ENCODE assay signal across 8 cellular contexts in genomic region chr4:185471235-185472062, GRCh38. TPM values are rescaled to one million over a fixed set of nuclear protein-coding genes. Genes with fewer than 3 reads are reported as not detected.
A peak's percentile ranks its signal among the peaks of the same experiment; 100 is the strongest.
DNase-seq lines count a peak whose midpoint lies in the region; ATAC-seq, FAIRE-seq and TF ChIP-seq lines count a peak whose summit lies in the region.

Gene CCDC110 (minus strand): TSS chr4:185471733. CDS start chr4:185471683, 50 bp downstream.

- CTCF ChIA-PET in A549 (lab: Yijun Ruan, JAX): interaction anchor here (0.7 to 1.7 kb wide), 8 partner anchors 9 to 587 kb away, joined by 3 to 14 read pairs (median 4); no protein-coding TSS in a partner anchor

- TF ChIP-seq CTCF in A549 (IDR thresholded peaks at IDR 0.05) (peak; percentile 51), kidney epithelial cell (IDR thresholded peaks at IDR 0.05; ENCODE audit: insufficient read depth, low read length, poor library complexity, severe bottlenecking) (peak; percentile 32)

- peak within 1 kb of the TSS; percentile 86 for H3K4me3 Mint-ChIP-seq in central memory CD8-positive, alpha-beta T cell

- under 1% methylated on average over 25 of the region's 92 CpGs for WGBS in A549 (ENCODE audit: missing lambda C conversion rate)

- TF ChIP-seq EP300 in A549 (IDR thresholded peaks at IDR 0.05): no peak

- no peaks in the 10 kb centered on the region for H3K9me3 ChIP-seq in A549

- no peaks in the 10 kb centered on the region for H3K36me3 ChIP-seq in kidney epithelial cell (ENCODE audit: control insufficient read depth, insufficient read depth, low read length)

- H3K4me2 ChIP-seq in A549: peak within 1 kb of the TSS; percentile 96

- peak; percentile 25 to 68 for TF ChIP-seq RAD21 in A549 (conservative IDR thresholded peaks at IDR 0.05 in 1 of 2, IDR thresholded peaks at IDR 0.05 in 1 of 2)

- TF ChIP-seq POLR2A in A549 (IDR thresholded peaks at IDR 0.05; ENCODE audit: low read length): no peak

- peak; percentile 74 to 94 for DNase-seq in A549 (ENCODE audit: low read depth in 1 of 2, low spot score in 1 of 2)
- peak; percentile 82 for DNase-seq in NCI-H2171 (lab: John Stamatoyannopoulos, UW)
- DNase-seq in activated CD4-positive, CD25-positive, alpha-beta regulatory T cell treated with anti-CD3 and anti-CD28 coated beads, Interleukin-2, amount 50 U/mL, for 16 hours (ENCODE audit: low read depth, low spot score): peak; percentile 71
- peak; percentile 65 to 66 for DNase-seq in central memory CD8-positive, alpha-beta T cell (ENCODE audit: low spot score in 2 of 2)
- peak; percentile 43 for DNase-seq in kidney epithelial cell (ENCODE audit: low read depth)
- DNase-seq in stimulated activated CD4-positive, alpha-beta T cell treated with anti-CD3 and anti-CD28 coated beads, Interleukin-15, amount 100 ng/mL, for 1 hour (ENCODE audit: low read depth in 1 of 2, low spot score in 1 of 2): peak; percentile 82 to 86

- 0 out of 3 replicates have a peak, but pooled peaks cover 4% of the 10 kb centered on the region for H3K4me1 ChIP-seq in A549

- H3K4me1 Mint-ChIP-seq in central memory CD8-positive, alpha-beta T cell: peaks cover 20% of the 10 kb centered on the region

- H3K4me3 ChIP-seq in A549 (peak within 1 kb of the TSS; percentile 63), kidney epithelial cell (ENCODE audit: low read depth, low read length) (peak within 1 kb of the TSS; percentile 68)

- POLR2A ChIA-PET in A549 (lab: Yijun Ruan, JAX): interaction anchor here (0.6 kb wide), 1 partner anchor 64 kb away, joined by 3 read pairs; the partner anchor contains the start of gene PDLIM3

- peaks cover 7% of the 10 kb centered on the region for H3K27me3 ChIP-seq in kidney epithelial cell (ENCODE audit: control insufficient read depth, insufficient read depth, low read length)

- H3K27me3 Mint-ChIP-seq in central memory CD8-positive, alpha-beta T cell: peaks cover 2% of the 10 kb centered on the region

- peaks cover 4% of the 10 kb centered on the region for H3K36me3 Mint-ChIP-seq in central memory CD8-positive, alpha-beta T cell (ENCODE audit: insufficient read depth)

- no peak for FAIRE-seq in A549 (lab: Jason Lieb, UNC)

- H3K27ac ChIP-seq in A549: peak within 1 kb of the TSS; percentile 30 to 85; a peak in 5 of 6 replicates

- ATAC-seq in A549: peak; percentile 90 to 97
- peak; percentile 85 for ATAC-seq in GM18519 (IDR thresholded peaks at IDR 0.05; ENCODE audit: low FRiP score, unreplicated experiment)
- ATAC-seq in HG03060 (IDR thresholded peaks at IDR 0.05; ENCODE audit: low read depth, unreplicated experiment): peak; percentile 61
- peak; percentile 78 for ATAC-seq in central memory CD8-positive, alpha-beta T cell (replicated peaks; ENCODE audit: extremely low read depth, poor library complexity, severe bottlenecking)

- H3K27ac Mint-ChIP-seq in central memory CD8-positive, alpha-beta T cell (ENCODE audit: low read depth): peak within 1 kb of the TSS; percentile 66

- H3K9me3 Mint-ChIP-seq in central memory CD8-positive, alpha-beta T cell: no peaks in the 10 kb centered on the region

TF ChIP-seq in A549, 52 proteins besides CTCF, POLR2A, EP300 and RAD21:
- TF ChIP-seq SMC3 (IDR thresholded peaks at IDR 0.05) (peak; percentile 76), HES2 (IDR thresholded peaks at IDR 0.05) (no peak), HMGXB4 (CRISPR knock-in tag; IDR thresholded peaks at IDR 0.05; ENCODE audit: borderline replicate concordance) (no peak)

RNA-seq across cellular contexts. Expression of gene CCDC110, which starts in this region (rescaled TPM):
- polyA plus RNA-seq in A549 (2011; rRNA removed): 0.04 and 0.06 TPM in 2 replicates
- not detected in 2 replicates for polyA plus RNA-seq in A549 (2012; cell fraction: cytosol; rRNA removed)
- polyA plus RNA-seq in A549 (2012; cell fraction: nucleus; rRNA removed): not detected in 2 replicates
- 0.03 TPM in 1 of 3 replicates, not detected in the others for polyA plus RNA-seq in A549 (2017; fragmentation: RNase III; extraction: RNeasy Plus Mini Kit Qiagen cat#74134 plus additional on column Dnase treatment)
- polyA minus RNA-seq in A549 (2011; rRNA and poly(A)+ RNA removed): not detected in 2 replicates
- 0.14 and 0.38 TPM in 2 replicates for total RNA-seq in kidney epithelial cell

Comparison
In these comparisons a context has a peak if more than half of its experiments do, and no peak if none do; other contexts are left out.
1. Peak in every context shown above with its lines: DNase-seq, ATAC-seq, H3K4me3 ChIP-seq and H3K27ac ChIP-seq.
2. Peak in DNase-seq, ATAC-seq, H3K4me3 ChIP-seq, H3K27ac ChIP-seq and H3K4me2 ChIP-seq in A549; RNA of the gene not detected or under 1 TPM.
3. Peak in DNase-seq and H3K4me3 ChIP-seq in kidney epithelial cell; RNA of the gene not detected or under 1 TPM.